Comparison of ENCODE assay signal across 8 cellular contexts in genomic region chr17:72618018-72618509, GRCh38.
DNase-seq lines count a peak whose midpoint lies in the region; ATAC-seq, FAIRE-seq and TF ChIP-seq lines count a peak whose summit lies in the region.

No MANE protein-coding gene starts in this region.

- no peaks in the 10 kb centered on the region for H3K27me3 ChIP-seq in vagina

- H3K4me2 ChIP-seq in A549, result no peak overlapping the region

- no peaks in the 10 kb centered on the region for H3K9me3 Mint-ChIP-seq in activated T-helper 2 cell treated with anti-CD3 and anti-CD28 coated beads, Interferon-gamma antibody, Interleukin-2, Interleukin-4, amounts not matched to agents 10 μg/mL and 5 μg/mL and 100 μg/mL, durations not matched to agents 14 hours and 24 hours and 36 hours
- no peaks in the 10 kb centered on the region for H3K9me3 Mint-ChIP-seq in nephron

- no peak for FAIRE-seq in A549 (lab: Jason Lieb, UNC)

- peaks cover 53% of the 10 kb centered on the region for H3K27me3 Mint-ChIP-seq in activated T-helper 2 cell treated with anti-CD3 and anti-CD28 coated beads, Interferon-gamma antibody, Interleukin-2, Interleukin-4, amounts not matched to agents 10 μg/mL and 5 μg/mL and 100 μg/mL, durations not matched to agents 14 hours and 24 hours and 36 hours (ENCODE audit: low read depth)
- H3K27me3 Mint-ChIP-seq in nephron (ENCODE audit: low read depth), result peaks cover 43% of the 10 kb centered on the region

- no peak for TF ChIP-seq EP300 in A549 (IDR thresholded peaks at IDR 0.05)

- no peak for TF ChIP-seq RAD21 in A549 (conservative IDR thresholded peaks at IDR 0.05 in 1 of 2, IDR thresholded peaks at IDR 0.05 in 1 of 2)

- ATAC-seq in A549, result no peak
- ATAC-seq in GM19438 (IDR thresholded peaks at IDR 0.05; ENCODE audit: low read depth, unreplicated experiment), result peak; percentile 60

- H3K27ac Mint-ChIP-seq in activated T-helper 2 cell treated with anti-CD3 and anti-CD28 coated beads, Interferon-gamma antibody, Interleukin-2, Interleukin-4, amounts not matched to agents 10 μg/mL and 5 μg/mL and 100 μg/mL, durations not matched to agents 14 hours and 24 hours and 36 hours, result no peak overlapping the region
- peak overlapping the region; percentile 30 to 80 (median 70) for H3K27ac Mint-ChIP-seq in nephron

- CTCF ChIA-PET in A549 (lab: Yijun Ruan, JAX), result interaction anchor here (1.0 to 2.9 kb wide), 9 partner anchors 11 to 107 kb away, joined by 3 to 12 read pairs (median 4); no protein-coding TSS in a partner anchor

- H3K9me3 ChIP-seq in A549, result peaks cover 9% of the 10 kb centered on the region; the same call in 1 of the 3 replicates
- H3K9me3 ChIP-seq in vagina, result no peaks in the 10 kb centered on the region

- no peaks in the 10 kb centered on the region for H3K36me3 Mint-ChIP-seq in activated T-helper 2 cell treated with anti-CD3 and anti-CD28 coated beads, Interferon-gamma antibody, Interleukin-2, Interleukin-4, amounts not matched to agents 10 μg/mL and 5 μg/mL and 100 μg/mL, durations not matched to agents 14 hours and 24 hours and 36 hours (ENCODE audit: low read depth)
- no peaks in the 10 kb centered on the region for H3K36me3 Mint-ChIP-seq in nephron (ENCODE audit: low read depth)

- H3K36me3 ChIP-seq in vagina, result no peaks in the 10 kb centered on the region

- H3K4me1 Mint-ChIP-seq in activated T-helper 2 cell treated with anti-CD3 and anti-CD28 coated beads, Interferon-gamma antibody, Interleukin-2, Interleukin-4, amounts not matched to agents 10 μg/mL and 5 μg/mL and 100 μg/mL, durations not matched to agents 14 hours and 24 hours and 36 hours (ENCODE audit: low read depth), result peaks cover 18% of the 10 kb centered on the region
- peaks cover 32% of the 10 kb centered on the region for H3K4me1 Mint-ChIP-seq in nephron

- no peak for TF ChIP-seq POLR2A in A549 (IDR thresholded peaks at IDR 0.05; ENCODE audit: low read length)
- no peak for TF ChIP-seq POLR2A in vagina (IDR thresholded peaks at IDR 0.05)

- H3K27ac ChIP-seq in A549 (peak overlapping the region; percentile 89 to 99; a peak in 5 of 6 replicates), vagina (no peak overlapping the region)

- TF ChIP-seq CTCF in A549 (IDR thresholded peaks at IDR 0.05) (no peak), nephron (IDR thresholded peaks at IDR 0.05; ENCODE audit: unreplicated experiment in 3 of 3) (no peak), vagina (IDR thresholded peaks at IDR 0.05) (no peak)

- peak overlapping the region; percentile 56 for H3K4me3 Mint-ChIP-seq in activated T-helper 2 cell treated with anti-CD3 and anti-CD28 coated beads, Interferon-gamma antibody, Interleukin-2, Interleukin-4, amounts not matched to agents 10 μg/mL and 5 μg/mL and 100 μg/mL, durations not matched to agents 14 hours and 24 hours and 36 hours (ENCODE audit: low read depth)
- H3K4me3 Mint-ChIP-seq in nephron, result peak overlapping the region in 2 of 3 experiments; percentile 6 to 26

- intact Hi-C loops in activated T-helper 2 cell treated with anti-CD3 and anti-CD28 coated beads, Interferon-gamma antibody, Interleukin-2, Interleukin-4, amounts not matched to agents 10 μg/mL and 5 μg/mL and 100 μg/mL, durations not matched to agents 14 hours and 24 hours and 36 hours (cut with micrococcal nuclease), result no loop called here
- intact Hi-C loops in vagina (cut with DNase I), result no loop called here

- H3K4me1 ChIP-seq in A549 (peaks cover 48% of the 10 kb centered on the region), vagina (peaks cover 30% of the 10 kb centered on the region)

- DNase-seq in A549 (ENCODE audit: low read depth in 1 of 2, low spot score in 1 of 2), result peak in 1 of 2 experiments; percentile 43
- peak; percentile 29 for DNase-seq in NCI-H187 treated with DMSO at 0.1 percent for 48 hours (lab: John Stamatoyannopoulos, UW)
- peak; percentile 48 for DNase-seq in activated T-helper 2 cell treated with anti-CD3 and anti-CD28 coated beads, Interferon-gamma antibody, Interleukin-2, Interleukin-4, amounts not matched to agents 10 μg/mL and 5 μg/mL and 100 μg/mL, durations not matched to agents 14 hours and 24 hours and 36 hours (ENCODE audit: low spot score)
- no peak for DNase-seq in NCI-H2196 treated with DMSO at 0.1 percent for 48 hours (lab: John Stamatoyannopoulos, UW; ENCODE audit: unreplicated experiment)
- no peak for DNase-seq in DMS114 treated with DMSO at 0.1 percent for 48 hours (lab: John Stamatoyannopoulos, UW; ENCODE audit: unreplicated experiment)
- DNase-seq in vagina (ENCODE audit: extremely low spot score in 2 of 2), result no peak

- POLR2A ChIA-PET in A549 (lab: Yijun Ruan, JAX), result interaction anchor here (1.2 kb wide), 2 partner anchors 14 to 25 kb away, joined by 3 to 5 read pairs; no protein-coding TSS in a partner anchor

- no peak overlapping the region for H3K4me3 ChIP-seq in A549
- no peak overlapping the region for H3K4me3 ChIP-seq in vagina

- 73% methylated on average over 17 of the region's 17 CpGs for WGBS in A549 (ENCODE audit: missing lambda C conversion rate)

TF ChIP-seq in A549, 52 proteins besides CTCF, POLR2A, EP300 and RAD21:
- 0 out of 2 replicates have a peak, but pooled peaks have one; percentile 48 for TF ChIP-seq E2F6 (IDR thresholded peaks at IDR 0.05; ENCODE audit: borderline replicate concordance, low read depth)
- TF ChIP-seq EHMT2 (IDR thresholded peaks at IDR 0.05; ENCODE audit: low read depth), result no peak

Comparison
In these comparisons a context has a peak if more than half of its experiments do, and no peak if none do; other contexts are left out.
1. DNase-seq: peak in NCI-H187 treated with DMSO at 0.1 percent for 48 hours (single experiment) and activated T-helper 2 cell treated with anti-CD3 and anti-CD28 coated beads, Interferon-gamma antibody, Interleukin-2, Interleukin-4, amounts not matched to agents 10 μg/mL and 5 μg/mL and 100 μg/mL, durations not matched to agents 14 hours and 24 hours and 36 hours (single experiment); none in NCI-H2196 treated with DMSO at 0.1 percent for 48 hours (single experiment), DMS114 treated with DMSO at 0.1 percent for 48 hours (single experiment) and vagina (0 of 2).